Comparison of ENCODE assay signal across 9 cellular contexts in the genomic region with DNA sequence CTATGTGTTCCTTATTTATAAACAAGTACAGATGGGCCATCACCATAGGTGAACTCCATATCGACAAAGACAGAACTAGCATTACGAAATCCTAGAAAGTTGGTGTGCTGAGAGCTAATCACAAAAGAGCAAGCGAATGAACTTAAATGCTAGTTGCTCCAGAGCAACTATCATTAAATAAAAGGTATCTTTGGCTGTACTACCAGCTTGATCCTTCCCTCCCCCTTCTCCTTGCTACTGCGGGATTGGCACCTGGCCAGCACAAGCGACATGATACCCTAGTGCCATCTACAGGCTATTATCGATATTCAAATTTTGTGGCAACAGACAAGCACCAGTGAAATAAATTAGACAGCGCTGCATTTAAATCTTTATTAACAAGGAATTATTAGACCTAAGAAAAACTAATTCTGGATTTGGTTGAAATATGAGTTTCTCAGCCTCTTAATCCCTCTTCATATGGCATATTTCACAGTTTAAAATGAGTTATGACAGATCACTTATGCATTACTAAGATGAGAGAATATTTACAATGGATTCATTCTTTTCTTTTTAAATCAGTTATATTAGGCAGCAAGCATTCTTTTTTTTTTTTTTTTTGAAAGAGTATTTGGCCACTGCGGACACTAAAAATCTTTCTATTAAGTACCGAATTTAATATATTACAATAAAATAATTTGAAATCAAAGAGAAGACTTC. TPM values are rescaled to one million over a fixed set of nuclear protein-coding genes. Genes with fewer than 3 reads are reported as not detected.
DNase-seq lines count a peak whose midpoint lies in the region; ATAC-seq and TF ChIP-seq lines count a peak whose summit lies in the region.
"Had no signal": no experiment of that assay in that cellular context is flagged by ENCODE, and none has a peak within 500 bp of the region (broad histone marks: within the 10 kb centered on the region; RNA-seq: fewer than 3 reads in every experiment).

No MANE protein-coding gene starts in this region.

- no peaks in the 10 kb centered on the region for H3K27me3 ChIP-seq in BE2C
- H3K27me3 ChIP-seq in thyroid gland = no peaks in the 10 kb centered on the region

- no peak for TF ChIP-seq POLR2A in thyroid gland (IDR thresholded peaks at IDR 0.05)

- peak overlapping the region in 1 of 3 donors; percentile 13 for H3K27ac ChIP-seq in thyroid gland

- no peaks in the 10 kb centered on the region for H3K27me3 Mint-ChIP-seq in nephron progenitor cell (ENCODE audit: low read depth, poor library complexity)
- H3K27me3 Mint-ChIP-seq: IgD-negative memory B cell had no signal

- 22 to 24% methylated on average over 9 of the region's 9 CpGs for WGBS in thyroid gland, 2 donors

- H3K4me1 ChIP-seq in BE2C (no peaks in the 10 kb centered on the region; the same call in 1 of the 2 replicates), thyroid gland (peaks cover 0 to 8% of the 10 kb centered on the region in 2 donors)

- H3K9me3 ChIP-seq in BE2C (no peaks in the 10 kb centered on the region), thyroid gland (no peaks in the 10 kb centered on the region)

- intact Hi-C loops in thyroid gland (cut with DNase I) = no loop called here

- H3K9me3 Mint-ChIP-seq in nephron progenitor cell = no peaks in the 10 kb centered on the region
- H3K9me3 Mint-ChIP-seq: IgD-negative memory B cell had no signal

- peaks cover 18% of the 10 kb centered on the region for H3K36me3 ChIP-seq in BE2C
- no peaks in the 10 kb centered on the region for H3K36me3 ChIP-seq in thyroid gland

- peak overlapping the region; percentile 68 for H3K4me3 Mint-ChIP-seq in nephron progenitor cell

- ATAC-seq in GM19035 (IDR thresholded peaks at IDR 0.05; ENCODE audit: unreplicated experiment) (peak; percentile 76), HG03565 (IDR thresholded peaks at IDR 0.05; ENCODE audit: unreplicated experiment) (peak; percentile 51)

- peak; percentile 80 for TF ChIP-seq CTCF in BE2C (IDR thresholded peaks at IDR 0.05; ENCODE audit: low read depth, low read length)
- peak; percentile 77 for TF ChIP-seq CTCF in fibroblast of mammary gland (conservative IDR thresholded peaks at IDR 0.05; ENCODE audit: control insufficient read depth, insufficient read depth, low read depth, low read length)
- peak; percentile 79 for TF ChIP-seq CTCF in nephron progenitor cell (IDR thresholded peaks at IDR 0.05)
- TF ChIP-seq CTCF in thyroid gland (IDR thresholded peaks at IDR 0.05) = peak; percentile 35 to 91 (median 68)

- H3K27ac Mint-ChIP-seq in nephron progenitor cell = no peak overlapping the region
- H3K27ac Mint-ChIP-seq: IgD-negative memory B cell had no signal

- peak overlapping the region; percentile 96 for H3K4me3 ChIP-seq in BE2C (ENCODE audit: low read depth, low read length)
- no peak overlapping the region for H3K4me3 ChIP-seq in fibroblast of mammary gland (ENCODE audit: control insufficient read depth, low read depth, low read length)
- no peak overlapping the region for H3K4me3 ChIP-seq in thyroid gland (replicated peaks in 1 of 3)

- peaks cover 16% of the 10 kb centered on the region for H3K4me1 Mint-ChIP-seq in nephron progenitor cell

- DNase-seq in BE2C (peak; percentile 75), NCI-H82 (lab: John Stamatoyannopoulos, UW) (peak; percentile 94), fibroblast of mammary gland (ENCODE audit: low read depth) (peak; percentile 83), nephron progenitor cell (peak; percentile 62), thyroid gland (peak; percentile 82 to 85)
- DNase-seq in activated CD8-positive, alpha-beta memory T cell treated with anti-CD3 and anti-CD28 coated beads, Interleukin-2, amount 50 U/mL, for 4 hours = peak; percentile 35

- no peaks in the 10 kb centered on the region for H3K36me3 Mint-ChIP-seq in nephron progenitor cell (ENCODE audit: low read depth)
- H3K36me3 Mint-ChIP-seq: IgD-negative memory B cell had no signal

RNA-seq across cellular contexts. Expression of gene PCDH9, which starts 5.8 kb away (rescaled TPM):
- 14.7 TPM for polyA plus RNA-seq in BE2C (2012; ENCODE audit: insufficient read depth, insufficient read length, low read depth)
- 10 to 100 TPM in 2 of 4 donors, 1 to 10 TPM in 2; 2.8 to 22.4 (median 12.9) TPM for total RNA-seq in thyroid gland

Comparison
In these comparisons a context has a peak if more than half of its experiments do, and no peak if none do; other contexts are left out.
1. DNase-seq: peak in every context shown above with its lines; median percentile 94 in NCI-H82; 84 in thyroid gland; 83 in fibroblast of mammary gland; 75 in BE2C; 62 in nephron progenitor cell; 35 in activated CD8-positive, alpha-beta memory T cell treated with anti-CD3 and anti-CD28 coated beads, Interleukin-2, amount 50 U/mL, for 4 hours.